ENCODE assay signal across 9 cellular contexts in the genomic region with DNA sequence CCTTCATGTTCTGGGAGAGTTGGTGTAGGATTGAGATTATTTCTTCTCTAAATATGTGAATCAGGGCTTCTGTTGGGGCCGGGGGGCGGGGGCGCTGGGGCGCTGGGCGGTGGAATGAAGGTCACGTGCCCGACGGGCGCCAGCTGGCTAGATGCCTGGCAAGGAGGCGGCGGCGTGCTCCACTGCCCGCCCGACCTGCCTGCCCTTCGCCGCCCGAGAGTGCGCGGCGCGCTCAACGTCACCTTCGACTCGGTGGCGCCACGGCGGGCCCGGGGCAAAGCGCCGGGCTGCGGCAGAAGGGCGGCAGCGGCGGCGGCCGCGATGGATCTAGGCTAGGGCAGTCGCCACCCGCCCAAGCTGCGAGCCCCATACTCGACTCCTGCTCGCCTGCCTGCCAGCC. TPM values are rescaled to one million over a fixed set of nuclear protein-coding genes. Genes with fewer than 3 reads are reported as not detected.
DNase-seq lines count a peak whose midpoint lies in the region; ATAC-seq, FAIRE-seq and TF ChIP-seq lines count a peak whose summit lies in the region.
"Had no signal": no experiment of that assay in that cellular context is flagged by ENCODE, and none has a peak within 500 bp of the region (broad histone marks: within the 10 kb centered on the region; RNA-seq: fewer than 3 reads in every experiment).

No MANE protein-coding gene starts in this region.

- DNase-seq in GM23338 (ENCODE audit: low spot score) (peak; percentile 87), SK-N-DZ (ENCODE audit: low spot score) (peak; percentile 54), frontal cortex (ENCODE audit: low spot score in 2 of 2) (peak; percentile 19 to 62), HAP-1 (ENCODE audit: low spot score in 2 of 2) (no peak), RKO (ENCODE audit: low spot score) (no peak)
- peak in 2 of 3 donors; percentile 1 to 4 for DNase-seq in stimulated activated CD4-positive, alpha-beta T cell treated with anti-CD3 and anti-CD28 coated beads, Interleukin-12 subunit alpha, Interleukin-12 subunit beta, amount 100 ng/mL, for 48 hours (ENCODE audit: low read depth in 2 of 3, low spot score in 1 of 3)

- no peak overlapping the region; the same call in 2 of the 3 replicates for H3K4me3 Mint-ChIP-seq in GM23338

- H3K36me3 ChIP-seq in GM23338 (ENCODE audit: insufficient read depth) (no peaks in the 10 kb centered on the region), HAP-1 (replicated peaks) (no peaks in the 10 kb centered on the region)

- in situ Hi-C loops in HAP-1 (cut with MboI; ENCODE audit: low sequenced_read_pairs): no loop called here

- H2AFZ ChIP-seq in GM23338: peak overlapping the region; percentile 99

- H3K36me3 Mint-ChIP-seq in GM23338 (ENCODE audit: low read depth): 0 out of 3 replicates have a peak, but pooled peaks cover 4% of the 10 kb centered on the region

- H3K27me3 Mint-ChIP-seq in GM23338 (ENCODE audit: insufficient read depth, low read depth, poor library complexity): peaks cover 6% of the 10 kb centered on the region

- 0 out of 2 replicates have a peak, but pooled peaks cover 4% of the 10 kb centered on the region for H3K9me2 ChIP-seq in GM23338 (ENCODE audit: insufficient read depth)

- TF ChIP-seq CTCF in GM23338 (conservative IDR thresholded peaks at IDR 0.05; ENCODE audit: low read depth in 2 of 2): 0 out of 4 replicates have a peak, but pooled peaks of 1 of the 2 experiments have one; percentile 7

- peak overlapping the region; percentile 75 for H3K4me2 ChIP-seq in GM23338

- no peaks in the 10 kb centered on the region for H4K20me1 ChIP-seq in GM23338 (replicated peaks; ENCODE audit: insufficient read depth)

- ATAC-seq in GM23338 (peak; percentile 95), GM21529 (IDR thresholded peaks at IDR 0.05; ENCODE audit: unreplicated experiment) (no peak), HG03565 (IDR thresholded peaks at IDR 0.05; ENCODE audit: unreplicated experiment) (no peak)

- H3K4me1 ChIP-seq in GM23338 (ENCODE audit: insufficient read depth) (peaks cover 9% of the 10 kb centered on the region), HAP-1 (no peaks in the 10 kb centered on the region)

- H3F3A ChIP-seq in GM23338 (replicated peaks; ENCODE audit: low read depth): 0 out of 2 replicates have a peak, but pooled peaks cover 2% of the 10 kb centered on the region

- H3K27ac Mint-ChIP-seq in GM23338: no peak overlapping the region

- H3K9me3 Mint-ChIP-seq in GM23338: peaks cover 13% of the 10 kb centered on the region

- H3K27me3 ChIP-seq in GM23338 (ENCODE audit: insufficient read depth) (no peaks in the 10 kb centered on the region), HAP-1 (ENCODE audit: low read depth) (no peaks in the 10 kb centered on the region)

- H3K27ac ChIP-seq in GM23338 (ENCODE audit: low read depth): no peak overlapping the region

- no peaks in the 10 kb centered on the region for H3K4me1 Mint-ChIP-seq in GM23338

- no peak for FAIRE-seq in frontal cortex (lab: Jason Lieb, UNC)
- FAIRE-seq: RCC 7860 had no signal

- H3K79me2 ChIP-seq in GM23338 (replicated peaks; ENCODE audit: insufficient read depth): no peaks in the 10 kb centered on the region

- H3K4me3 ChIP-seq in GM23338: peak overlapping the region; percentile 38
- H3K4me3 ChIP-seq in HAP-1: no peak overlapping the region

- H3K9me3 ChIP-seq in HAP-1: 0 out of 2 replicates have a peak, but pooled peaks cover 2% of the 10 kb centered on the region

TF ChIP-seq in GM23338, 12 proteins besides CTCF, POLR2A, EP300 and RAD21:
- TF ChIP-seq, protein P1, sequence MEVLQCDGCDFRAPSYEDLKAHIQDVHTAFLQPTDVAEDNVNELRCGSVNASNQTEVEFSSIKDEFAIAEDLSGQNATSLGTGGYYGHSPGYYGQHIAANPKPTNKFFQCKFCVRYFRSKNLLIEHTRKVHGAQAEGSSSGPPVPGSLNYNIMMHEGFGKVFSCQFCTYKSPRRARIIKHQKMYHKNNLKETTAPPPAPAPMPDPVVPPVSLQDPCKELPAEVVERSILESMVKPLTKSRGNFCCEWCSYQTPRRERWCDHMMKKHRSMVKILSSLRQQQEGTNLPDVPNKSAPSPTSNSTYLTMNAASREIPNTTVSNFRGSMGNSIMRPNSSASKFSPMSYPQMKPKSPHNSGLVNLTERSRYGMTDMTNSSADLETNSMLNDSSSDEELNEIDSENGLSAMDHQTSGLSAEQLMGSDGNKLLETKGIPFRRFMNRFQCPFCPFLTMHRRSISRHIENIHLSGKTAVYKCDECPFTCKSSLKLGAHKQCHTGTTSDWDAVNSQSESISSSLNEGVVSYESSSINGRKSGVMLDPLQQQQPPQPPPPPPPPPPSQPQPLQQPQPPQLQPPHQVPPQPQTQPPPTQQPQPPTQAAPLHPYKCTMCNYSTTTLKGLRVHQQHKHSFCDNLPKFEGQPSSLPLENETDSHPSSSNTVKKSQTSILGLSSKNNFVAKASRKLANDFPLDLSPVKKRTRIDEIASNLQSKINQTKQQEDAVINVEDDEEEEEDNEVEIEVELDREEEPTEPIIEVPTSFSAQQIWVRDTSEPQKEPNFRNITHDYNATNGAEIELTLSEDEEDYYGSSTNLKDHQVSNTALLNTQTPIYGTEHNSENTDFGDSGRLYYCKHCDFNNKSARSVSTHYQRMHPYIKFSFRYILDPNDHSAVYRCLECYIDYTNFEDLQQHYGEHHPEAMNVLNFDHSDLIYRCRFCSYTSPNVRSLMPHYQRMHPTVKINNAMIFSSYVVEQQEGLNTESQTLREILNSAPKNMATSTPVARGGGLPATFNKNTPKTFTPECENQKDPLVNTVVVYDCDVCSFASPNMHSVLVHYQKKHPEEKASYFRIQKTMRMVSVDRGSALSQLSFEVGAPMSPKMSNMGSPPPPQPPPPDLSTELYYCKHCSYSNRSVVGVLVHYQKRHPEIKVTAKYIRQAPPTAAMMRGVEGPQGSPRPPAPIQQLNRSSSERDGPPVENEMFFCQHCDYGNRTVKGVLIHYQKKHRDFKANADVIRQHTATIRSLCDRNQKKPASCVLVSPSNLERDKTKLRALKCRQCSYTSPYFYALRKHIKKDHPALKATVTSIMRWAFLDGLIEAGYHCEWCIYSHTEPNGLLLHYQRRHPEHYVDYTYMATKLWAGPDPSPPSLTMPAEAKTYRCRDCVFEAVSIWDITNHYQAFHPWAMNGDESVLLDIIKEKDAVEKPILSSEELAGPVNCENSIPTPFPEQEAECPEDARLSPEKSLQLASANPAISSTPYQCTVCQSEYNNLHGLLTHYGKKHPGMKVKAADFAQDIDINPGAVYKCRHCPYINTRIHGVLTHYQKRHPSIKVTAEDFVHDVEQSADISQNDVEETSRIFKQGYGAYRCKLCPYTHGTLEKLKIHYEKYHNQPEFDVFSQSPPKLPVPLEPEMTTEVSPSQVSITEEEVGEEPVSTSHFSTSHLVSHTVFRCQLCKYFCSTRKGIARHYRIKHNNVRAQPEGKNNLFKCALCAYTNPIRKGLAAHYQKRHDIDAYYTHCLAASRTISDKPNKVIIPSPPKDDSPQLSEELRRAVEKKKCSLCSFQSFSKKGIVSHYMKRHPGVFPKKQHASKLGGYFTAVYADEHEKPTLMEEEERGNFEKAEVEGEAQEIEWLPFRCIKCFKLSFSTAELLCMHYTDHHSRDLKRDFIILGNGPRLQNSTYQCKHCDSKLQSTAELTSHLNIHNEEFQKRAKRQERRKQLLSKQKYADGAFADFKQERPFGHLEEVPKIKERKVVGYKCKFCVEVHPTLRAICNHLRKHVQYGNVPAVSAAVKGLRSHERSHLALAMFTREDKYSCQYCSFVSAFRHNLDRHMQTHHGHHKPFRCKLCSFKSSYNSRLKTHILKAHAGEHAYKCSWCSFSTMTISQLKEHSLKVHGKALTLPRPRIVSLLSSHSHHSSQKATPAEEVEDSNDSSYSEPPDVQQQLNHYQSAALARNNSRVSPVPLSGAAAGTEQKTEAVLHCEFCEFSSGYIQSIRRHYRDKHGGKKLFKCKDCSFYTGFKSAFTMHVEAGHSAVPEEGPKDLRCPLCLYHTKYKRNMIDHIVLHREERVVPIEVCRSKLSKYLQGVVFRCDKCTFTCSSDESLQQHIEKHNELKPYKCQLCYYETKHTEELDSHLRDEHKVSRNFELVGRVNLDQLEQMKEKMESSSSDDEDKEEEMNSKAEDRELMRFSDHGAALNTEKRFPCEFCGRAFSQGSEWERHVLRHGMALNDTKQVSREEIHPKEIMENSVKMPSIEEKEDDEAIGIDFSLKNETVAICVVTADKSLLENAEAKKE (CRISPR knock-in tag; IDR thresholded peaks at IDR 0.05): no peak
- peak; percentile 33; the same call in 1 of the 2 replicates for TF ChIP-seq POLR2AphosphoS5 (IDR thresholded peaks at IDR 0.05; ENCODE audit: low read depth)

RNA-seq across cellular contexts. Expression of a gene that starts 47.0 kb away (rescaled TPM):
- total RNA-seq in GM23338 (2014; rRNA removed; shearing (Covaris generic)): 11.1 and 11.5 TPM in 2 replicates
- 2.3 and 4.2 TPM in 2 replicates for polyA plus RNA-seq in GM23338 (2016; fragmentation: Nextera tagmentation; extraction: Ambion mirVana)
- 19.2 and 24.0 TPM in 2 replicates for polyA plus RNA-seq in SK-N-DZ (2014; cell fraction: cytosol; rRNA removed)
- 14.1 and 34.7 TPM in 2 replicates for polyA plus RNA-seq in SK-N-DZ (2014; cell fraction: nucleus; rRNA removed)
- 47.3 TPM for total RNA-seq in frontal cortex

RNA-seq across cellular contexts. Expression of a gene that starts 48.7 kb away (rescaled TPM):
- total RNA-seq in GM23338 (2014; rRNA removed; shearing (Covaris generic)): 48.9 and 54.3 TPM in 2 replicates
- polyA plus RNA-seq in GM23338 (2016; fragmentation: Nextera tagmentation; extraction: Ambion mirVana): 32.8 and 34.4 TPM in 2 replicates
- polyA plus RNA-seq in SK-N-DZ (2014; cell fraction: cytosol; rRNA removed): 59.7 and 64.0 TPM in 2 replicates
- 53.2 and 61.5 TPM in 2 replicates for polyA plus RNA-seq in SK-N-DZ (2014; cell fraction: nucleus; rRNA removed)
- 20.8 TPM for total RNA-seq in frontal cortex

Comparison
In these comparisons a context has a peak if more than half of its experiments do, and no peak if none do; other contexts are left out.
1. DNase-seq: peak in GM23338 (single experiment), SK-N-DZ (single experiment), frontal cortex (2 of 2) and stimulated activated CD4-positive, alpha-beta T cell treated with anti-CD3 and anti-CD28 coated beads, Interleukin-12 subunit alpha, Interleukin-12 subunit beta, amount 100 ng/mL, for 48 hours (2 of 3); none in HAP-1 (0 of 2) and RKO (single experiment).